8 cellular contexts compared by ENCODE assay signal in the genomic region with DNA sequence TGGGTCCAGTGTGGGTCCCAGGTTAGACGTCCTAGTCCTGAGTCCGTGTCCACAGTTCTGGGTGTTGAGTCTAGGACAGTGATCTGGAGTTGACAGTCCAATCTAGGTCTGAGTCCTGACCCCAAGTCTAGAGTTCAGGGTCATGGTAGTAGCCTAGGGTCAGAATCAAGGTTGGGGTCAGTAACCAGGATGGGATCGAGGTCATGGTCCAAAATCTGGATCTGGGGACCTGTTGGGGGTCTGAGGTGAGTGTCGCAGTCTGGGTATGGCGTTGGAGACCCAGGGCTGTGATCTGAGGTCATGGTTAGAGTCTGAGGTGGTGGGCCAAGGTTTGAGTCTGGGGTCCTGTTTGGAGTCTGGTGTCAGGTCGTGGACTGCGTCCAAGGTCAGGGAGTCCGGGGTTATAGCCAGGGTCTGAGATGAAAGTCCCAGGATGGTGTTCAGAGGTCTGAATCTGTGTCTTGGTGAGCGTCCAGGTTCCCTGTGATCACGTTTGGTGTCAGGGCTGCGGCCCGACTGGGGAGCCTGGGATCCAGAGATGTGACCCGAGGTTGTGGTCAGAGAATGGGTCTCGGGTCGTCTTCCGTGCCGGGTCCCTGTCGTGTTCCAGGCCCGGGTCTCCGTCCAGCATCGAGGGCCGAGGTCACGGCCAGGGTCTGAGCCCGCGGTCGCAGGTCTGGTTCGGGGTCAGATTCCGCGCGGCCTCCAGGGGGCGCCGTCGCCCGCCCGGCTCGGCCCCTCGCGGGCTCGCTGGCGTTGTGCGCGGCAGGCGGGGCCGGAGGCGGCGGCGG. TPM values are rescaled to one million over a fixed set of nuclear protein-coding genes. Genes with fewer than 3 reads are reported as not detected.
A peak's percentile ranks its signal among the peaks of the same experiment; 100 is the strongest.
DNase-seq lines count a peak whose midpoint lies in the region; ATAC-seq and TF ChIP-seq lines count a peak whose summit lies in the region.

No MANE protein-coding gene starts in this region.

- H2BK5ac ChIP-seq in mesenchymal stem cell (ENCODE audit: low read depth, low read length, poor library complexity, severe bottlenecking), result no peak overlapping the region

- H3K36me3 ChIP-seq in DOHH2 (ENCODE audit: control insufficient read depth, low read length) (peaks cover 46% of the 10 kb centered on the region), mesenchymal stem cell (ENCODE audit: control insufficient read depth in 1 of 2, insufficient read depth in 2 of 2, low read depth in 1 of 2, low read length in 2 of 2) (peaks cover 9 to 21% of the 10 kb centered on the region in 2 experiments)
- H3K36me3 ChIP-seq in effector memory CD4-positive, alpha-beta T cell (ENCODE audit: control insufficient read depth, insufficient read depth, low read length), result no peaks in the 10 kb centered on the region

- no peak overlapping the region for H4K8ac ChIP-seq in mesenchymal stem cell (ENCODE audit: low read length)

- peaks cover 4% of the 10 kb centered on the region for H4K20me1 ChIP-seq in DOHH2 (ENCODE audit: control insufficient read depth, insufficient read depth, low read depth, low read length)

- ATAC-seq in HG03469 (IDR thresholded peaks at IDR 0.05; ENCODE audit: unreplicated experiment), result no peak

- DNase-seq in HFF-Myc (ENCODE audit: extremely low read depth, low read depth) (no peak), NCI-H2171 (lab: John Stamatoyannopoulos, UW) (peak; percentile 53), mesenchymal stem cell (peak; percentile 55)
- peak; percentile 80 to 81 for DNase-seq in activated CD4-positive, alpha-beta T cell treated with anti-CD3 and anti-CD28 coated beads, Interleukin-2, amount 50 U/mL, for 48 hours
- DNase-seq in effector memory CD4-positive, alpha-beta T cell, result peak; percentile 58 to 69 (median 58)
- peak; percentile 71 for DNase-seq in stimulated activated CD8-positive, alpha-beta memory T cell treated with anti-CD3 and anti-CD28 coated beads, Interleukin-4, amount 100 ng/mL, for 24 hours (ENCODE audit: low read depth)

- no peaks in the 10 kb centered on the region for H3K9me2 ChIP-seq in DOHH2 (replicated peaks; ENCODE audit: control insufficient read depth, low read length)

- peaks cover 50% of the 10 kb centered on the region for H3K79me2 ChIP-seq in DOHH2 (ENCODE audit: control insufficient read depth, low read length)

- 23% methylated on average over 39 of the region's 47 CpGs for WGBS in mesenchymal stem cell

- no peak overlapping the region for H3K23ac ChIP-seq in mesenchymal stem cell (ENCODE audit: low read length in 2 of 2)

- H3K9me3 ChIP-seq in DOHH2 (ENCODE audit: control insufficient read depth, insufficient read depth, low read length) (no peaks in the 10 kb centered on the region), mesenchymal stem cell (ENCODE audit: control insufficient read depth, low read length) (no peaks in the 10 kb centered on the region)
- H3K9me3 ChIP-seq in effector memory CD4-positive, alpha-beta T cell (ENCODE audit: control insufficient read depth, low read length), result no peaks in the 10 kb centered on the region

- H3K4me1 ChIP-seq in DOHH2 (ENCODE audit: control insufficient read depth, low read length) (peaks cover 72% of the 10 kb centered on the region), mesenchymal stem cell (ENCODE audit: control insufficient read depth, insufficient read depth, low read depth, low read length) (peaks cover 49% of the 10 kb centered on the region)
- peaks cover 56% of the 10 kb centered on the region for H3K4me1 ChIP-seq in effector memory CD4-positive, alpha-beta T cell (ENCODE audit: control insufficient read depth, insufficient read depth, low read length, poor library complexity, severe bottlenecking)

- H3K14ac ChIP-seq in mesenchymal stem cell (ENCODE audit: low read length in 2 of 2), result no peak overlapping the region

- no peak overlapping the region for H2AFZ ChIP-seq in mesenchymal stem cell (ENCODE audit: low read depth, low read length)

- no peak overlapping the region for H3K18ac ChIP-seq in mesenchymal stem cell (ENCODE audit: low read depth in 1 of 2, low read length in 2 of 2)

- no peak overlapping the region for H2BK120ac ChIP-seq in mesenchymal stem cell (ENCODE audit: low read depth, low read length)

- peak overlapping the region in 1 of 2 experiments; percentile 38 for H2BK12ac ChIP-seq in mesenchymal stem cell (ENCODE audit: low read length in 2 of 2)

- H3K79me1 ChIP-seq in mesenchymal stem cell (replicated peaks; ENCODE audit: low read length, poor library complexity, severe bottlenecking), result no peaks in the 10 kb centered on the region

- H3K4ac ChIP-seq in mesenchymal stem cell (ENCODE audit: low read depth in 1 of 2, low read length in 2 of 2), result no peak overlapping the region

- TF ChIP-seq CTCF in DOHH2 (IDR thresholded peaks at IDR 0.05; ENCODE audit: low read depth, low read length, poor library complexity, severe bottlenecking) (peak; percentile 65), HFF-Myc (IDR thresholded peaks at IDR 0.05; ENCODE audit: low read depth, low read length, missing control alignments) (peak; percentile 60)

- H2BK15ac ChIP-seq in mesenchymal stem cell (ENCODE audit: low read depth, poor library complexity, severe bottlenecking), result peak overlapping the region; percentile 61

- H2AK5ac ChIP-seq in mesenchymal stem cell (ENCODE audit: low read length, severe bottlenecking), result peak overlapping the region; percentile 23

- H3K4me2 ChIP-seq in DOHH2 (ENCODE audit: low read length) (peak overlapping the region; percentile 59), mesenchymal stem cell (ENCODE audit: low read length, poor library complexity, severe bottlenecking) (peak overlapping the region; percentile 37)

- peak overlapping the region; percentile 7 for H4K91ac ChIP-seq in mesenchymal stem cell (ENCODE audit: low read length)

- peak overlapping the region; percentile 78 for H3K9ac ChIP-seq in mesenchymal stem cell (ENCODE audit: low read length)

- H3F3A ChIP-seq in DOHH2 (ENCODE audit: control insufficient read depth, insufficient read depth), result peaks cover 36% of the 10 kb centered on the region

- H3K27me3 ChIP-seq in DOHH2 (ENCODE audit: control insufficient read depth, low read length), result no peaks in the 10 kb centered on the region
- H3K27me3 ChIP-seq in effector memory CD4-positive, alpha-beta T cell (replicated peaks; ENCODE audit: control insufficient read depth, insufficient read depth, low read length, poor library complexity, severe bottlenecking), result no peaks in the 10 kb centered on the region
- H3K27me3 ChIP-seq in mesenchymal stem cell (ENCODE audit: control insufficient read depth in 1 of 2, insufficient read depth in 1 of 2, low read length in 2 of 2), result no peaks in the 10 kb centered on the region

- H3K4me3 ChIP-seq in DOHH2 (ENCODE audit: low read length) (peak overlapping the region; percentile 56), HFF-Myc (replicated peaks; ENCODE audit: low read depth, low read length) (peak overlapping the region; percentile 29; the same call in 1 of the 2 replicates), mesenchymal stem cell (ENCODE audit: insufficient read depth in 1 of 2, low read depth in 1 of 2, low read length in 2 of 2) (peak overlapping the region; percentile 52 to 74)
- no peak overlapping the region for H3K4me3 ChIP-seq in effector memory CD4-positive, alpha-beta T cell (ENCODE audit: insufficient read depth, low read depth, low read length, poor library complexity, severe bottlenecking)

- peak overlapping the region; percentile 2; the same call in 1 of the 2 replicates for H3K27ac ChIP-seq in DOHH2 (ENCODE audit: low read depth, low read length)
- peak overlapping the region; percentile 48 for H3K27ac ChIP-seq in effector memory CD4-positive, alpha-beta T cell (ENCODE audit: insufficient read depth, low read length, poor library complexity, severe bottlenecking)
- H3K27ac ChIP-seq in mesenchymal stem cell (ENCODE audit: low read length, poor library complexity, severe bottlenecking), result no peak overlapping the region

RNA-seq across cellular contexts. Expression of gene GRK2, which starts 0.4 kb away (rescaled TPM):
- polyA plus RNA-seq in mesenchymal stem cell (2013, experiment 1 of 2), result 26.9 TPM
- polyA plus RNA-seq in mesenchymal stem cell (2013, experiment 2 of 2), result 25.8 TPM

RNA-seq across cellular contexts. Expression of gene ANKRD13D, which starts 23.3 kb away (rescaled TPM):
- 27.5 TPM for polyA plus RNA-seq in mesenchymal stem cell (2013, experiment 1 of 2)
- polyA plus RNA-seq in mesenchymal stem cell (2013, experiment 2 of 2), result 27.7 TPM

RNA-seq across cellular contexts. Expression of gene SSH3, which starts 37.5 kb away (rescaled TPM):
- 71.0 TPM for polyA plus RNA-seq in mesenchymal stem cell (2013, experiment 1 of 2)
- polyA plus RNA-seq in mesenchymal stem cell (2013, experiment 2 of 2), result 71.6 TPM
